Comparison of ENCODE assay signal across 8 cellular contexts in genomic region chr7:12623885-12624498, GRCh38. TPM values are rescaled to one million over a fixed set of nuclear protein-coding genes. Genes with fewer than 3 reads are reported as not detected.
DNase-seq lines count a peak whose midpoint lies in the region; ATAC-seq, FAIRE-seq and TF ChIP-seq lines count a peak whose summit lies in the region.

No MANE protein-coding gene starts in this region.

- intact Hi-C loops in left colon (cut with DNase I, micrococcal nuclease) = loop anchor here in 1 of 2 donors (10.0 kb wide), 1 partner anchor 99 kb away; no protein-coding TSS in a partner anchor

- no peaks in the 10 kb centered on the region for H3K27me3 ChIP-seq in Karpas-422 (ENCODE audit: low read length)

- DNase-seq in Karpas-422 = peak; percentile 49
- DNase-seq in left colon = no peak
- DNase-seq in Ammon's horn (ENCODE audit: low spot score) = no peak

- ATAC-seq in left colon (peak; percentile 70), HG03521 (IDR thresholded peaks at IDR 0.05; ENCODE audit: unreplicated experiment) (no peak), GM19467 (IDR thresholded peaks at IDR 0.05; ENCODE audit: unreplicated experiment) (no peak)

- H3K9me2 ChIP-seq in Karpas-422 (replicated peaks; ENCODE audit: insufficient read depth, low read length) = no peaks in the 10 kb centered on the region

- no peaks in the 10 kb centered on the region for H4K20me1 ChIP-seq in Karpas-422 (ENCODE audit: insufficient read depth, low read depth, low read length)

- H3K4me2 ChIP-seq in Karpas-422 (ENCODE audit: low read depth, low read length, poor library complexity, severe bottlenecking) = no peak overlapping the region

- H3K79me2 ChIP-seq in Karpas-422 (ENCODE audit: low read length) = no peaks in the 10 kb centered on the region

- H3K36me3 ChIP-seq in Karpas-422 (ENCODE audit: insufficient read depth, low read length) = no peaks in the 10 kb centered on the region

- H2AFZ ChIP-seq in Karpas-422 (ENCODE audit: low read length) = no peak overlapping the region

- no peak overlapping the region for H3K9ac ChIP-seq in Karpas-422 (ENCODE audit: low read length)

- H3K27ac ChIP-seq in 22Rv1 = no peak overlapping the region
- no peak overlapping the region for H3K27ac ChIP-seq in Karpas-422 (ENCODE audit: low read length)

- peak; percentile 99 for TF ChIP-seq CTCF in 22Rv1 (IDR thresholded peaks at IDR 0.05)
- TF ChIP-seq CTCF in GM12873 (IDR thresholded peaks at IDR 0.05; ENCODE audit: insufficient read depth, low read depth, low read length, missing control alignments) = peak; percentile 60

- no peaks in the 10 kb centered on the region for H3K4me1 ChIP-seq in Karpas-422 (ENCODE audit: low read length)

- no peaks in the 10 kb centered on the region for H3K9me3 ChIP-seq in Karpas-422 (ENCODE audit: low read length)

- no peak overlapping the region for H3K4me3 ChIP-seq in Karpas-422 (ENCODE audit: low read length)

- peak; percentile 58 for FAIRE-seq in TTC549 (lab: Jason Lieb, UNC)

RNA-seq across cellular contexts. Expression of gene SCIN, which starts 53.5 kb away (rescaled TPM):
- total RNA-seq in Karpas-422 (2014; rRNA removed; shearing (Covaris generic); ENCODE audit: low replicate concordance) = not detected in 2 replicates
- total RNA-seq in left colon = 10 to 100 TPM; 76.6 to 95.5 TPM

Comparison
In these comparisons a context has a peak if more than half of its experiments do, and no peak if none do; other contexts are left out.
1. RNA of gene SCIN, which starts 53.5 kb away (total RNA-seq): 76.6 to 95.5 TPM in left colon; not detected in Karpas-422; every median in the first group is over 10 times any median in the second.